In genomic region chr2:105926960-105927678, GRCh38 we compare ENCODE assay signal across 11 cellular contexts.
A peak's percentile ranks its signal among the peaks of the same experiment; 100 is the strongest.
DNase-seq lines count a peak whose midpoint lies in the region; ATAC-seq, FAIRE-seq and TF ChIP-seq lines count a peak whose summit lies in the region.
"Had no signal": no experiment of that assay in that cellular context is flagged by ENCODE, and none has a peak within 500 bp of the region (broad histone marks: within the 10 kb centered on the region; RNA-seq: fewer than 3 reads in every experiment).

No MANE protein-coding gene starts in this region.

- in situ Hi-C loops in GM13976 (cut with MboI; ENCODE audit: low sequenced_read_pairs, unreplicated experiment) = no loop called here

- H3K9me3 ChIP-seq in heart right ventricle (peaks cover 0 to 3% (median 0%) of the 10 kb centered on the region in 11 donors), pancreas (no peaks in the 10 kb centered on the region), thymus (ENCODE audit: control insufficient read depth) (no peaks in the 10 kb centered on the region)

- H3K36me3 ChIP-seq in heart right ventricle (no peaks in the 10 kb centered on the region), pancreas (no peaks in the 10 kb centered on the region), thymus (ENCODE audit: control insufficient read depth, insufficient read depth) (no peaks in the 10 kb centered on the region)

- DNase-seq in heart right ventricle (peak in 1 of 2 donors; percentile 53), cardiac septum (ENCODE audit: low spot score) (no peak), pancreas (peak in 3 of 6 donors; percentile 35 to 46 (median 35)), DMS114 treated with DMSO at 0.1 percent for 48 hours (lab: John Stamatoyannopoulos, UW; ENCODE audit: unreplicated experiment) (no peak), GM13976 (ENCODE audit: low spot score) (no peak), NCI-H2196 treated with DMSO at 0.1 percent for 48 hours (lab: John Stamatoyannopoulos, UW; ENCODE audit: unreplicated experiment) (no peak)
- peak; percentile 49 for DNase-seq in activated T-helper 1 cell treated with anti-CD3 and anti-CD28 coated beads, Interleukin-12 subunit alpha, Interleukin-12 subunit beta, Interleukin-2, Interleukin-4 antibody, amounts not matched to agents 30 ng/mL and 10 ng/mL and 1 ng/mL, durations not matched to agents 14 hours and 24 hours and 36 hours (ENCODE audit: low spot score)
- DNase-seq: mammary epithelial cell, NCI-H1417 treated with DMSO at 0.1 percent for 48 hours had no signal

- H3K4me1 Mint-ChIP-seq in activated T-helper 1 cell treated with anti-CD3 and anti-CD28 coated beads, Interleukin-12 subunit alpha, Interleukin-12 subunit beta, Interleukin-2, Interleukin-4 antibody, amounts not matched to agents 30 ng/mL and 10 ng/mL and 1 ng/mL, durations not matched to agents 14 hours and 24 hours and 36 hours (ENCODE audit: low read depth) = peaks cover 44% of the 10 kb centered on the region

- H3K27me3 Mint-ChIP-seq in activated T-helper 1 cell treated with anti-CD3 and anti-CD28 coated beads, Interleukin-12 subunit alpha, Interleukin-12 subunit beta, Interleukin-2, Interleukin-4 antibody, amounts not matched to agents 30 ng/mL and 10 ng/mL and 1 ng/mL, durations not matched to agents 14 hours and 24 hours and 36 hours (ENCODE audit: insufficient read depth) = no peaks in the 10 kb centered on the region

- FAIRE-seq in pancreas (lab: Jason Lieb, UNC) = no peak

- peaks cover 3% of the 10 kb centered on the region for H3K9me3 Mint-ChIP-seq in activated T-helper 1 cell treated with anti-CD3 and anti-CD28 coated beads, Interleukin-12 subunit alpha, Interleukin-12 subunit beta, Interleukin-2, Interleukin-4 antibody, amounts not matched to agents 30 ng/mL and 10 ng/mL and 1 ng/mL, durations not matched to agents 14 hours and 24 hours and 36 hours

- peak in 6 of 8 donors; percentile 58 to 90 (median 80) for ATAC-seq in heart right ventricle
- peak; percentile 65 to 77 (median 74) for ATAC-seq in pancreas

- H3K27me3 ChIP-seq in heart right ventricle (no peaks in the 10 kb centered on the region), pancreas (no peaks in the 10 kb centered on the region), thymus (ENCODE audit: control insufficient read depth, insufficient read depth) (no peaks in the 10 kb centered on the region)

- WGBS in heart right ventricle, 2 donors = 82 to 85% methylated on average over 3 of the region's 3 CpGs
- WGBS in pancreas, 2 donors = 61 to 67% methylated on average over 3 of the region's 3 CpGs
- 89% methylated on average over 3 of the region's 3 CpGs for WGBS in thymus

- no peak overlapping the region for H3K4me3 ChIP-seq in heart right ventricle
- no peak overlapping the region for H3K4me3 ChIP-seq in pancreas
- H3K4me3 ChIP-seq in thymus (ENCODE audit: low read length) = no peak overlapping the region

- H3K27ac ChIP-seq in heart right ventricle (peak overlapping the region in 4 of 10 donors; percentile 10 to 66 (median 50)), pancreas (peak overlapping the region; percentile 41 to 67 (median 56)), thymus (ENCODE audit: low read depth) (peak overlapping the region; percentile 1)

- TF ChIP-seq CTCF in heart right ventricle (IDR thresholded peaks at IDR 0.05) = no peak
- TF ChIP-seq CTCF in pancreas (IDR thresholded peaks at IDR 0.05) = no peak
- TF ChIP-seq CTCF in GM13976 (IDR thresholded peaks at IDR 0.05; ENCODE audit: borderline replicate concordance, control extremely low read depth, extremely low read depth, insufficient read depth, missing control alignments) = no peak

- intact Hi-C loops in heart right ventricle (cut with DNase I) (loop anchor here in 4 of 10 donors (5.0 to 10.0 kb wide), 5 partner anchors 85 to 532 kb away; partner anchors contain the start of gene FHL2 (in 1 of the 4)), cardiac septum (cut with DNase I) (no loop called here), pancreas (cut with DNase I) (no loop called here)
- intact Hi-C loops in activated T-helper 1 cell treated with anti-CD3 and anti-CD28 coated beads, Interleukin-12 subunit alpha, Interleukin-12 subunit beta, Interleukin-2, Interleukin-4 antibody, amounts not matched to agents 30 ng/mL and 10 ng/mL and 1 ng/mL, durations not matched to agents 14 hours and 24 hours and 36 hours (cut with micrococcal nuclease) = loop anchor here (1.0 to 2.0 kb wide), 5 partner anchors 14 to 130 kb away; no protein-coding TSS in a partner anchor

- peak overlapping the region; percentile 85 for H3K27ac Mint-ChIP-seq in activated T-helper 1 cell treated with anti-CD3 and anti-CD28 coated beads, Interleukin-12 subunit alpha, Interleukin-12 subunit beta, Interleukin-2, Interleukin-4 antibody, amounts not matched to agents 30 ng/mL and 10 ng/mL and 1 ng/mL, durations not matched to agents 14 hours and 24 hours and 36 hours
- H3K27ac Mint-ChIP-seq: brain had no signal

- H3K4me1 ChIP-seq in heart right ventricle (peaks cover 0 to 36% (median 24%) of the 10 kb centered on the region in 9 donors), pancreas (no peaks in the 10 kb centered on the region), thymus (ENCODE audit: control insufficient read depth, insufficient read depth, low read length) (peaks cover 9% of the 10 kb centered on the region)

- peaks cover 7% of the 10 kb centered on the region for H3K36me3 Mint-ChIP-seq in activated T-helper 1 cell treated with anti-CD3 and anti-CD28 coated beads, Interleukin-12 subunit alpha, Interleukin-12 subunit beta, Interleukin-2, Interleukin-4 antibody, amounts not matched to agents 30 ng/mL and 10 ng/mL and 1 ng/mL, durations not matched to agents 14 hours and 24 hours and 36 hours (ENCODE audit: low read depth)
- H3K36me3 Mint-ChIP-seq: brain had no signal

- H3K4me3 Mint-ChIP-seq in activated T-helper 1 cell treated with anti-CD3 and anti-CD28 coated beads, Interleukin-12 subunit alpha, Interleukin-12 subunit beta, Interleukin-2, Interleukin-4 antibody, amounts not matched to agents 30 ng/mL and 10 ng/mL and 1 ng/mL, durations not matched to agents 14 hours and 24 hours and 36 hours = peak overlapping the region; percentile 23
- H3K4me3 Mint-ChIP-seq: brain had no signal
